ENCODE assay signal across 13 cellular contexts in genomic region chr14:51552275-51552674, GRCh38.
DNase-seq lines count a peak whose midpoint lies in the region; ATAC-seq and TF ChIP-seq lines count a peak whose summit lies in the region.
"Had no signal": no experiment of that assay in that cellular context is flagged by ENCODE, and none has a peak within 500 bp of the region (broad histone marks: within the 10 kb centered on the region; RNA-seq: fewer than 3 reads in every experiment).

No MANE protein-coding gene starts in this region.

- TF ChIP-seq POLR2A in vagina (IDR thresholded peaks at IDR 0.05) = no peak

- peaks cover 18% of the 10 kb centered on the region for H3K4me1 ChIP-seq in vagina
- H3K4me1 ChIP-seq: HAP-1 had no signal

- intact Hi-C loops in vagina (cut with DNase I) = no loop called here

- H3K4me3 ChIP-seq in WERI-Rb-1 (ENCODE audit: low read depth, low read length) (no peak overlapping the region), vagina (no peak overlapping the region)
- H3K4me3 ChIP-seq: HAP-1 had no signal

- no peak for ATAC-seq in GM19035 (IDR thresholded peaks at IDR 0.05; ENCODE audit: unreplicated experiment)

- no peaks in the 10 kb centered on the region for H3K36me3 ChIP-seq in WERI-Rb-1
- H3K36me3 ChIP-seq in vagina = no peaks in the 10 kb centered on the region
- H3K36me3 ChIP-seq: HAP-1 had no signal

- H3K27ac ChIP-seq in WERI-Rb-1 = no peak overlapping the region
- no peak overlapping the region for H3K27ac ChIP-seq in vagina

- TF ChIP-seq CTCF in WERI-Rb-1 (IDR thresholded peaks at IDR 0.05; ENCODE audit: low read depth, low read length) = peak; percentile 30; the same call in 1 of the 2 replicates
- no peak for TF ChIP-seq CTCF in vagina (IDR thresholded peaks at IDR 0.05)

- DNase-seq in DMS79 (lab: John Stamatoyannopoulos, UW) (peak; percentile 93), M059J (ENCODE audit: low read depth) (peak; percentile 45), WERI-Rb-1 (no peak), left kidney (ENCODE audit: low read depth, low spot score) (peak; percentile 36), Ammon's horn (ENCODE audit: low spot score) (no peak), nucleus accumbens (lab: John Stamatoyannopoulos, UW) (no peak), vagina (ENCODE audit: extremely low spot score in 2 of 2) (no peak)
- DNase-seq: activated CD4-positive, alpha-beta T cell treated with anti-CD3 and anti-CD28 coated beads, Interleukin-2, amount 50 U/mL, for 4 hours; Caco-2; effector CD8-positive, alpha-beta T cell; nephron progenitor cell had no signal

- no peaks in the 10 kb centered on the region for H3K9me3 ChIP-seq in WERI-Rb-1 (ENCODE audit: severe bottlenecking)
- no peaks in the 10 kb centered on the region for H3K9me3 ChIP-seq in vagina
- H3K9me3 ChIP-seq: Caco-2, HAP-1 had no signal

- H3K27me3 ChIP-seq in WERI-Rb-1 (ENCODE audit: insufficient read depth, low read depth, severe bottlenecking) = no peaks in the 10 kb centered on the region
- no peaks in the 10 kb centered on the region for H3K27me3 ChIP-seq in vagina

Comparison
In these comparisons a context has a peak if more than half of its experiments do, and no peak if none do; other contexts are left out.
1. DNase-seq: peak in DMS79 (single experiment), M059J (single experiment) and left kidney (single experiment); none in WERI-Rb-1 (single experiment), Ammon's horn (single experiment), nucleus accumbens (0 of 56) and vagina (0 of 2).